Comparison of ENCODE assay signal across 1 cellular context in genomic region chr12:5691943-5692342, GRCh38.
TF ChIP-seq lines count a peak whose summit lies in the region.

No MANE protein-coding gene starts in this region.

TF ChIP-seq in IMR-90, 13 proteins besides CTCF, POLR2A, EP300 and RAD21 (continued from another document):
- TF ChIP-seq CEBPB (IDR thresholded peaks at IDR 0.05; ENCODE audit: low read depth, low read length) (peak; percentile 90), NFE2L2 (IDR thresholded peaks at IDR 0.05; ENCODE audit: low read depth, low read length) (no peak)
TF ChIP-seq in IMR-90: peak in this region for 1.
